Comparison of ENCODE assay signal across 26 cellular contexts in genomic region chr12:83971781-83972180, GRCh38.
"Had no signal": no experiment of that assay in that cellular context is flagged by ENCODE, and none has a peak within 500 bp of the region (broad histone marks: within the 10 kb centered on the region; RNA-seq: fewer than 3 reads in every experiment).

No MANE protein-coding gene starts in this region.

- H3K4me3 ChIP-seq: breast epithelium, SJCRH30 had no signal

- H3K36me3 ChIP-seq: breast epithelium, SJCRH30 had no signal

- H3K36me3 Mint-ChIP-seq: activated naive CD4-positive, alpha-beta T cell treated with anti-CD3 and anti-CD28 coated beads, Interleukin-2, amount 50 U/mL, for 24 hours had no signal

- H3K4me3 Mint-ChIP-seq: activated CD8-positive, alpha-beta T cell treated with anti-CD3 and anti-CD28 coated beads, Interleukin-2, amount 10 ng/mL, durations not matched to agents 7 days and 5 days; activated naive CD4-positive, alpha-beta T cell treated with anti-CD3 and anti-CD28 coated beads, Interleukin-2, amount 50 U/mL, for 24 hours; activated T-cell treated with anti-CD3 and anti-CD28 coated beads, Interleukin-2, amount 50 U/mL, for 24 hours; activated T-helper 1 cell treated with anti-CD3 and anti-CD28 coated beads, Interleukin-12 subunit alpha, Interleukin-12 subunit beta, Interleukin-2, Interleukin-4 antibody, amounts not matched to agents 30 ng/mL and 10 ng/mL and 1 ng/mL, durations not matched to agents 14 hours and 24 hours and 36 hours; T-helper 2 cell treated with Interferon-gamma antibody and Interleukin-4, amounts not matched to agents 5 μg/mL and 100 μg/mL, for 36 hours; WTC11 had no signal

- H3K4me1 ChIP-seq: breast epithelium, SJCRH30 had no signal

- H3K27me3 Mint-ChIP-seq: activated naive CD4-positive, alpha-beta T cell treated with anti-CD3 and anti-CD28 coated beads, Interleukin-2, amount 50 U/mL, for 24 hours; activated T-cell treated with anti-CD3 and anti-CD28 coated beads, Interleukin-2, amount 50 U/mL, for 24 hours had no signal

- ATAC-seq: activated CD8-positive, alpha-beta T cell treated with anti-CD3 and anti-CD28 coated beads, Interleukin-2, amount 10 ng/mL, durations not matched to agents 7 days and 5 days; Panc1; Right ventricle myocardium inferior; WTC11 had no signal

- DNase-seq: activated CD4-positive, alpha-beta T cell treated with anti-CD3 and anti-CD28 coated beads for 48 hours; activated CD4-positive, alpha-beta T cell treated with anti-CD3 and anti-CD28 coated beads, Interleukin-2, amount 50 U/mL, for 4 hours; activated CD4-positive, CD25-positive, alpha-beta regulatory T cell treated with anti-CD3 and anti-CD28 coated beads, Interleukin-2, amount 50 U/mL, for 72 hours; activated CD8-positive, alpha-beta memory T cell treated with anti-CD3 and anti-CD28 coated beads, Interleukin-2, amount 50 U/mL, for 48 hours; activated CD8-positive, alpha-beta T cell treated with anti-CD3 and anti-CD28 coated beads, Interleukin-2, amount 10 ng/mL, durations not matched to agents 7 days and 5 days; activated effector memory CD4-positive, alpha-beta T cell treated with Interleukin-2 at 50 U/mL for 16 hours; activated naive CD4-positive, alpha-beta T cell; activated T-cell treated with anti-CD3 and anti-CD28 coated beads, Interleukin-2, amount 50 U/mL, for 24 hours; aorta; caudate nucleus; KBM-7; NCI-H1092; NCI-H1930; NCI-H2171; NCI-H2227 treated with DMSO at 0.1 percent for 48 hours; NCI-H82; RPMI8226; SJCRH30; SK-N-SH had no signal

- H3K27ac Mint-ChIP-seq: activated CD8-positive, alpha-beta T cell treated with anti-CD3 and anti-CD28 coated beads, Interleukin-2, amount 10 ng/mL, durations not matched to agents 7 days and 5 days; activated naive CD4-positive, alpha-beta T cell treated with anti-CD3 and anti-CD28 coated beads, Interleukin-2, amount 50 U/mL, for 24 hours; activated T-cell treated with anti-CD3 and anti-CD28 coated beads, Interleukin-2, amount 50 U/mL, for 24 hours; activated T-helper 1 cell treated with anti-CD3 and anti-CD28 coated beads, Interleukin-12 subunit alpha, Interleukin-12 subunit beta, Interleukin-2, Interleukin-4 antibody, amounts not matched to agents 30 ng/mL and 10 ng/mL and 1 ng/mL, durations not matched to agents 14 hours and 24 hours and 36 hours; T-helper 2 cell treated with Interferon-gamma antibody and Interleukin-4, amounts not matched to agents 5 μg/mL and 100 μg/mL, for 36 hours; WTC11 had no signal

- H3K4me1 Mint-ChIP-seq: activated naive CD4-positive, alpha-beta T cell treated with anti-CD3 and anti-CD28 coated beads, Interleukin-2, amount 50 U/mL, for 24 hours had no signal

- H3K27ac ChIP-seq: breast epithelium, SJCRH30 had no signal

- H3K27me3 ChIP-seq: breast epithelium, SJCRH30 had no signal

- H3K9me3 Mint-ChIP-seq: activated naive CD4-positive, alpha-beta T cell treated with anti-CD3 and anti-CD28 coated beads, Interleukin-2, amount 50 U/mL, for 24 hours; activated T-cell treated with anti-CD3 and anti-CD28 coated beads, Interleukin-2, amount 50 U/mL, for 24 hours; activated T-helper 1 cell treated with anti-CD3 and anti-CD28 coated beads, Interleukin-12 subunit alpha, Interleukin-12 subunit beta, Interleukin-2, Interleukin-4 antibody, amounts not matched to agents 30 ng/mL and 10 ng/mL and 1 ng/mL, durations not matched to agents 14 hours and 24 hours and 36 hours; T-helper 2 cell treated with Interferon-gamma antibody and Interleukin-4, amounts not matched to agents 5 μg/mL and 100 μg/mL, for 36 hours had no signal

- H3K9me3 ChIP-seq: breast epithelium, SJCRH30, SK-N-SH had no signal
